ENCODE assay signal across 8 cellular contexts in genomic region chr20:53589341-53590065, GRCh38. TPM values are rescaled to one million over a fixed set of nuclear protein-coding genes. Genes with fewer than 3 reads are reported as not detected.
DNase-seq lines count a peak whose midpoint lies in the region; ATAC-seq, FAIRE-seq and TF ChIP-seq lines count a peak whose summit lies in the region.
"Not testable (repeated sequence)": the region's sequence is repeated elsewhere in the genome, so short reads cannot be mapped to it uniquely, and the experiment has no call there.

No MANE protein-coding gene starts in this region.

- H3K4me3 ChIP-seq in DND-41 (ENCODE audit: low read depth in 1 of 2, low read length in 2 of 2), result peak overlapping the region; percentile 9 to 46; a peak in 3 of 4 replicates
- H3K4me3 ChIP-seq in endothelial cell of umbilical vein (replicated peaks in 1 of 3; ENCODE audit: insufficient read depth in 1 of 3, low read depth in 1 of 3, low read length in 3 of 3), result peak overlapping the region in 1 of 3 experiments; percentile 17
- H3K4me3 ChIP-seq in left lung, result peak overlapping the region in 1 of 2 donors; percentile 21
- H3K4me3 ChIP-seq in pancreas, result peak overlapping the region in 1 of 4 donors; percentile 17
- H3K4me3 ChIP-seq in transverse colon, result peak overlapping the region in 2 of 4 donors; percentile 13 to 17

- H3K9me3 ChIP-seq in DND-41 (ENCODE audit: insufficient read depth, low read length, severe bottlenecking); endothelial cell of umbilical vein (replicated peaks; ENCODE audit: control insufficient read depth, insufficient read depth, low read length); left lung; pancreas; transverse colon: not testable (repeated sequence)

- ATAC-seq in DND-41 (ENCODE audit: insufficient read depth, low read depth); T-cell (replicated peaks in 1 of 4); activated naive CD4-positive, alpha-beta T cell treated with anti-CD3 and anti-CD28 coated beads, Interleukin-2, amount 50 U/mL, for 72 hours; left lung; pancreas: not testable (repeated sequence)

- not testable (repeated sequence) for FAIRE-seq in endothelial cell of umbilical vein (lab: Jason Lieb, UNC); pancreas (lab: Jason Lieb, UNC)

- DNase-seq in DND-41, result peak; percentile 67
- peak; percentile 49 for DNase-seq in LHCN-M2 (ENCODE audit: low read depth)
- not testable (repeated sequence) for DNase-seq in T-cell; activated naive CD4-positive, alpha-beta T cell treated with anti-CD3 and anti-CD28 coated beads, Interleukin-2, amount 50 U/mL, for 72 hours (ENCODE audit: low spot score in 2 of 2); endothelial cell of umbilical vein (ENCODE audit: low read depth, low spot score); left lung
- peak in 2 of 6 donors; percentile 6 to 23 for DNase-seq in pancreas
- peak; percentile 8 for DNase-seq in transverse colon

- 20 to 29% methylated on average over 12 of the region's 12 CpGs for WGBS in pancreas, 2 donors
- 0 to 11% methylated on average over 3 to 12 of the region's 12 CpGs for WGBS in transverse colon (ENCODE audit: low coverage in 1 of 2), 2 donors

- not testable (repeated sequence) for H3K9me1 ChIP-seq in endothelial cell of umbilical vein (replicated peaks; ENCODE audit: control insufficient read depth, extremely low read depth, insufficient read depth, low read length)

- peak overlapping the region; percentile 95 to 96 for H3K27ac Mint-ChIP-seq in T-cell
- peak overlapping the region; percentile 99 to 100 for H3K27ac Mint-ChIP-seq in activated naive CD4-positive, alpha-beta T cell treated with anti-CD3 and anti-CD28 coated beads, Interleukin-2, amount 50 U/mL, for 72 hours

- in situ Hi-C loops in transverse colon (cut with MboI; ENCODE audit: low pct_ligation_motif_present in 1 of 4, low pct_unique_long_range_greater_than_20kb in 1 of 4, low sequenced_read_pairs in 3 of 4), result loop anchor here in 1 of 4 donors (25.0 kb wide), 2 partner anchors 248 to 323 kb away; no protein-coding TSS in a partner anchor

- not testable (repeated sequence) for H2AFZ ChIP-seq in DND-41 (ENCODE audit: low read depth, low read length); endothelial cell of umbilical vein (ENCODE audit: low read depth, low read length)

- POLR2A ChIA-PET in T-cell (lab: Charles Lee), result interaction anchor here (0.6 to 0.7 kb wide), 2 partner anchors 54 to 60 kb away, joined by 3 read pairs; no protein-coding TSS in a partner anchor
- POLR2A ChIA-PET in endothelial cell of umbilical vein (lab: Charles Lee), result not testable (repeated sequence)

- not testable (repeated sequence) for TF ChIP-seq CTCF in DND-41 (IDR thresholded peaks at IDR 0.05; ENCODE audit: borderline replicate concordance, extremely low read depth, low read length, poor library complexity, severe bottlenecking); endothelial cell of umbilical vein (IDR thresholded peaks at IDR 0.05; ENCODE audit: extremely low read depth in 1 of 2, insufficient read depth in 1 of 2, low read depth in 1 of 2, low read length in 2 of 2); left lung (IDR thresholded peaks at IDR 0.05); pancreas (IDR thresholded peaks at IDR 0.05); transverse colon (IDR thresholded peaks at IDR 0.05)

- not testable (repeated sequence) for H3K9me3 Mint-ChIP-seq in T-cell; activated naive CD4-positive, alpha-beta T cell treated with anti-CD3 and anti-CD28 coated beads, Interleukin-2, amount 50 U/mL, for 72 hours

- H3K79me2 ChIP-seq in DND-41 (ENCODE audit: insufficient read depth, low read length), result peaks cover 90% of the 10 kb centered on the region
- peaks cover 78% of the 10 kb centered on the region for H3K79me2 ChIP-seq in endothelial cell of umbilical vein (ENCODE audit: control insufficient read depth, insufficient read depth, low read length)

- H3K36me3 ChIP-seq in DND-41 (ENCODE audit: insufficient read depth, low read length); endothelial cell of umbilical vein (ENCODE audit: control insufficient read depth in 2 of 2, extremely low read depth in 1 of 2, insufficient read depth in 2 of 2, low read length in 2 of 2); left lung; pancreas; transverse colon: not testable (repeated sequence)

- intact Hi-C loops in endothelial cell of umbilical vein (cut with micrococcal nuclease), result loop anchor here (5.0 kb wide), 3 partner anchors 68 to 283 kb away; no protein-coding TSS in a partner anchor
- intact Hi-C loops in left lung (cut with DNase I); transverse colon (cut with DNase I; ENCODE audit: low total_unique reads): not testable (repeated sequence)
- intact Hi-C loops in pancreas (cut with DNase I), result loop anchor here in 1 of 3 donors (10.0 kb wide), 1 partner anchor 275 kb away; no protein-coding TSS in a partner anchor

- H4K20me1 ChIP-seq in DND-41 (ENCODE audit: insufficient read depth, low read length); endothelial cell of umbilical vein (replicated peaks; ENCODE audit: control insufficient read depth, extremely low read depth, insufficient read depth, low read length): not testable (repeated sequence)

- H3K4me1 ChIP-seq in DND-41 (ENCODE audit: insufficient read depth, low read length) (peaks cover 55% of the 10 kb centered on the region), endothelial cell of umbilical vein (ENCODE audit: control insufficient read depth, extremely low read depth, insufficient read depth, low read length) (peaks cover 31% of the 10 kb centered on the region), left lung (peaks cover 11 to 46% of the 10 kb centered on the region in 2 donors), pancreas (peaks cover 0 to 36% (median 6%) of the 10 kb centered on the region in 3 donors), transverse colon (peaks cover 10 to 60% (median 36%) of the 10 kb centered on the region in 4 donors)

- TF ChIP-seq EP300 in transverse colon (IDR thresholded peaks at IDR 0.05; ENCODE audit: low read depth), result not testable (repeated sequence)

- dilution Hi-C loops in endothelial cell of umbilical vein (cut with MboI; ENCODE audit: extremely low pct_ligation_motif_present, low sequenced_read_pairs), result loop anchor here (25.0 kb wide), 1 partner anchor 348 kb away; no protein-coding TSS in a partner anchor

- H3K4me3 Mint-ChIP-seq in T-cell, result peak overlapping the region; percentile 90 to 97 (median 95)

- peaks cover 48 to 68% (median 49%) of the 10 kb centered on the region in 3 donors for H3K4me1 Mint-ChIP-seq in T-cell

- not testable (repeated sequence) for BruUV-seq in endothelial cell of umbilical vein (replicated peaks; lab: Mats Ljungman, UMichigan)

- H3K27me3 Mint-ChIP-seq in T-cell, result not testable (repeated sequence)

- not testable (repeated sequence) for H3K27me3 ChIP-seq in DND-41 (ENCODE audit: insufficient read depth, low read length, poor library complexity); endothelial cell of umbilical vein (ENCODE audit: control insufficient read depth in 2 of 2, insufficient read depth in 2 of 2, low read length in 2 of 2); left lung; pancreas; transverse colon

- peak overlapping the region; percentile 99 for H3K9ac ChIP-seq in DND-41 (ENCODE audit: low read depth, low read length)
- H3K9ac ChIP-seq in endothelial cell of umbilical vein (replicated peaks; ENCODE audit: extremely low read depth, insufficient read depth, low read length), result not testable (repeated sequence)

- peak overlapping the region; percentile 85 for H3K4me2 ChIP-seq in DND-41 (ENCODE audit: insufficient read depth, low read length)
- H3K4me2 ChIP-seq in endothelial cell of umbilical vein (ENCODE audit: insufficient read depth, low read length), result peak overlapping the region; percentile 63

- CTCF ChIA-PET in T-cell (lab: Charles Lee) (interaction anchor here in 1 of 2 donors (1.0 kb wide), 1 partner anchor 9 kb away, joined by 7 read pairs; no protein-coding TSS in a partner anchor), endothelial cell of umbilical vein (lab: Charles Lee) (interaction anchor here (0.7 kb wide), 1 partner anchor 350 kb away, joined by 3 read pairs; no protein-coding TSS in a partner anchor)

- H3K36me3 Mint-ChIP-seq in T-cell, result not testable (repeated sequence)
- peaks cover 8 to 28% of the 10 kb centered on the region in 2 donors for H3K36me3 Mint-ChIP-seq in activated naive CD4-positive, alpha-beta T cell treated with anti-CD3 and anti-CD28 coated beads, Interleukin-2, amount 50 U/mL, for 72 hours

- peak overlapping the region; percentile 85 for H3K27ac ChIP-seq in DND-41 (ENCODE audit: low read length)
- not testable (repeated sequence) for H3K27ac ChIP-seq in endothelial cell of umbilical vein (ENCODE audit: insufficient read depth, low read depth, low read length)
- H3K27ac ChIP-seq in left lung, result peak overlapping the region; percentile 98 to 99
- H3K27ac ChIP-seq in pancreas, result peak overlapping the region; percentile 3 to 100 (median 76)
- H3K27ac ChIP-seq in transverse colon, result peak overlapping the region; percentile 99 to 100 (median 100)

- TF ChIP-seq POLR2A in endothelial cell of umbilical vein (IDR thresholded peaks at IDR 0.05; ENCODE audit: low read depth, low read length); transverse colon (IDR thresholded peaks at IDR 0.05): not testable (repeated sequence)

RNA-seq across cellular contexts. Expression of gene ZNF217, which starts 4.1 kb away (rescaled TPM):
- total RNA-seq in LHCN-M2 (2014; rRNA removed) (14.2 and 21.0 TPM in 2 replicates), T-cell (10 to 100 TPM; 57.6 to 92.4 (median 87.5) TPM), endothelial cell of umbilical vein (31.7 and 32.1 TPM in 2 replicates), left lung (10 to 100 TPM; 23.6 to 35.4 TPM), pancreas (10 to 100 TPM; 10.2 to 29.5 (median 13.4) TPM), transverse colon (10 to 100 TPM; 28.9 to 82.6 (median 46.0) TPM)
- 10.8 TPM for polyA plus RNA-seq in LHCN-M2 (2012)
- 10 to 100 TPM; 58.6 to 62.0 TPM for total RNA-seq in activated naive CD4-positive, alpha-beta T cell treated with anti-CD3 and anti-CD28 coated beads, Interleukin-2, amount 50 U/mL, for 72 hours
- polyA plus RNA-seq in endothelial cell of umbilical vein (3.7 and 5.8 TPM in 2 replicates), pancreas (1 to 10 TPM; 4.2 to 5.1 TPM)
- polyA plus RNA-seq in endothelial cell of umbilical vein (2011; cell fraction: cytosol; rRNA removed), result 5.3 and 5.5 TPM in 2 replicates
- 11.8 and 13.8 TPM in 2 replicates for polyA plus RNA-seq in endothelial cell of umbilical vein (2011; cell fraction: nucleus; rRNA removed)
- polyA plus RNA-seq in endothelial cell of umbilical vein (2012), result 15.4 and 17.4 TPM in 2 replicates
- 24.0 and 24.4 TPM in 2 replicates for polyA minus RNA-seq in endothelial cell of umbilical vein
- 8.3 TPM for polyA minus RNA-seq in endothelial cell of umbilical vein (2011; cell fraction: cytosol; rRNA and poly(A)+ RNA removed)
- 15.6 and 23.5 TPM in 2 replicates for polyA minus RNA-seq in endothelial cell of umbilical vein (2011; cell fraction: nucleus; rRNA and poly(A)+ RNA removed)
